In genomic region chr15:47218295-47218694, GRCh38 we compare ENCODE assay signal across 18 cellular contexts.
"Had no signal": no experiment of that assay in that cellular context is flagged by ENCODE, and none has a peak within 500 bp of the region (broad histone marks: within the 10 kb centered on the region; RNA-seq: fewer than 3 reads in every experiment).

No MANE protein-coding gene starts in this region.

- DNase-seq: esophagus squamous epithelium; foreskin melanocyte; head of caudate nucleus; kidney glomerular epithelial cell; natural killer cell; posterior cingulate gyrus; spleen; stimulated activated CD4-positive, alpha-beta T cell treated with anti-CD3 and anti-CD28 coated beads, Interleukin-2, amount 100 ng/mL, for 24 hours; stimulated activated CD4-positive, alpha-beta T cell treated with anti-CD3 and anti-CD28 coated beads, Interleukin-4, amount 100 ng/mL, for 4 hours; stimulated activated naive B cell treated with anti-CD40 and anti-IgM and Interleukin-4, amounts not matched to agents 10 μg/mL and 1 μg/mL and 100 μg/mL, for 72 hours; stimulated activated naive CD8-positive, alpha-beta T cell treated with anti-CD3 and anti-CD28 coated beads, Interleukin-15, amount 100 ng/mL, for 72 hours; testis; upper lobe of right lung had no signal

- ATAC-seq: left lobe of liver; natural killer cell; sciatic nerve; stimulated activated naive B cell treated with anti-CD40 and anti-IgM and Interleukin-4, amounts not matched to agents 10 μg/mL and 1 μg/mL and 100 μg/mL, for 72 hours; stimulated activated naive CD8-positive, alpha-beta T cell treated with anti-CD3 and anti-CD28 coated beads, Interleukin-15, amount 100 ng/mL, for 72 hours; upper lobe of right lung had no signal

- H3K4me1 ChIP-seq: esophagus squamous epithelium, spleen, testis, tibial nerve, upper lobe of right lung, vagina had no signal

- H3K79me2 ChIP-seq: hepatocyte had no signal

- H3K36me3 ChIP-seq: esophagus squamous epithelium, spleen, tibial nerve, upper lobe of right lung, vagina had no signal

- H3K27me3 ChIP-seq: esophagus squamous epithelium, hepatocyte, spleen, testis, tibial nerve, upper lobe of right lung, vagina had no signal

- H3K4me2 ChIP-seq: hepatocyte had no signal

- H3K27ac ChIP-seq: esophagus squamous epithelium, hepatocyte, spleen, testis, tibial nerve, upper lobe of right lung, vagina had no signal

- H3K4me3 ChIP-seq: esophagus squamous epithelium, hepatocyte, spleen, testis, tibial nerve, upper lobe of right lung, vagina had no signal
